27 cellular contexts compared by ENCODE assay signal in the genomic region with DNA sequence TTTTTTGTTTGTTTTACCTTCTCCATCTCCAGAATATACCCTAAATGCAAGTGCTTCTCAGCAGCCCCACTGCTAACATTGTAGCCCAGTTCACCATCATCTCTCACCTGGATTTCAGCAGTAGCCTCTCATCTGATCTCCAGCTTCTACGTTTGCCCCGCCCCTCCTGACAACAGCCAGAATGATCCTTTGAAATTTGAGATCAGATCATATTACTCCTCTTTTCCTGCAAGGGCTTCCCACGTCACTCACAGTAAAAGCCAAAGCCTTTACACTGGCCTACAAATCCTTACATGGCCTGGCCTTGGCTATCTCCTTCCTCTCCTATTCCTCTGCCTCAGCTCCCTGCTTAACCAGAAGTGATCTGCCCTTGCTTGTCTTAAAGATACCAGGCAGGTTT.
DNase-seq lines count a peak whose midpoint lies in the region; ATAC-seq and TF ChIP-seq lines count a peak whose summit lies in the region.
"Had no signal": no experiment of that assay in that cellular context is flagged by ENCODE, and none has a peak within 500 bp of the region (broad histone marks: within the 10 kb centered on the region; RNA-seq: fewer than 3 reads in every experiment).

No MANE protein-coding gene starts in this region.

- H3K27ac ChIP-seq in lower lobe of right lung = no peak overlapping the region
- H3K27ac ChIP-seq: body of pancreas, KMS-11 had no signal

- H3K36me3 ChIP-seq in H7 (replicated peaks; ENCODE audit: control insufficient read depth, insufficient read depth, low read length) (no peaks in the 10 kb centered on the region), lower lobe of right lung (no peaks in the 10 kb centered on the region)

- no peaks in the 10 kb centered on the region for H3K4me1 ChIP-seq in lower lobe of right lung
- H3K4me1 ChIP-seq: body of pancreas had no signal

- H3K27me3 ChIP-seq in H7 (ENCODE audit: control insufficient read depth, insufficient read depth, low read length) (no peaks in the 10 kb centered on the region), lower lobe of right lung (ENCODE audit: low read depth) (no peaks in the 10 kb centered on the region)
- H3K27me3 ChIP-seq: body of pancreas had no signal

- ATAC-seq in lower lobe of right lung = no peak
- ATAC-seq: activated naive CD8-positive, alpha-beta T cell treated with anti-CD3 and anti-CD28 coated beads, Interleukin-2, amount 50 U/mL, for 24 hours; body of pancreas; esophagus mucosa had no signal

- intact Hi-C loops in lower lobe of right lung (cut with DNase I) = no loop called here

- H3K9me3 ChIP-seq in lower lobe of right lung = no peaks in the 10 kb centered on the region
- H3K9me3 ChIP-seq: body of pancreas, SK-N-SH had no signal

- no peak for TF ChIP-seq CTCF in epithelial cell of esophagus (IDR thresholded peaks at IDR 0.05; ENCODE audit: insufficient read depth, low read depth, low read length, missing control alignments)
- no peak for TF ChIP-seq CTCF in lower lobe of right lung (IDR thresholded peaks at IDR 0.05)

- H3K4me3 ChIP-seq in epithelial cell of esophagus (ENCODE audit: low read length) (no peak overlapping the region), H7 (ENCODE audit: insufficient read depth, low read depth, low read length) (no peak overlapping the region), lower lobe of right lung (no peak overlapping the region)
- H3K4me3 ChIP-seq: body of pancreas, lung had no signal

- peak; percentile 39 for DNase-seq in DMS153 (lab: John Stamatoyannopoulos, UW)
- DNase-seq in HT-29 (ENCODE audit: low spot score) = peak; percentile 20
- DNase-seq in NCI-H69 (lab: John Stamatoyannopoulos, UW) = peak; percentile 26
- DNase-seq in epithelial cell of esophagus (ENCODE audit: low read depth) = peak; percentile 8
- no peak for DNase-seq in H7
- no peak for DNase-seq in stimulated activated CD4-positive, alpha-beta T cell treated with anti-CD3 and anti-CD28 coated beads, Interleukin-15, amount 100 ng/mL, for 24 hours
- no peak for DNase-seq in ecto neural progenitor cell (ENCODE audit: low spot score)
- DNase-seq in lower lobe of right lung = no peak
- DNase-seq: activated B cell treated with CpG ODN at 0.5 μM for 24 hours; activated CD4-positive, alpha-beta memory T cell treated with anti-CD3 and anti-CD28 coated beads, Interleukin-2, amount 10 ng/mL, durations not matched to agents 7 days and 5 days; activated effector memory CD4-positive, alpha-beta T cell treated with anti-CD3 and anti-CD28 coated beads, Interleukin-2, amount 50 U/mL, for 16 hours; activated naive CD8-positive, alpha-beta T cell treated with anti-CD3 and anti-CD28 coated beads, Interleukin-2, amount 50 U/mL, for 24 hours; activated T-cell treated with anti-CD3 and anti-CD28 coated beads for 4 hours; body of pancreas; DMS 273 treated with DMSO at 0.1 percent for 48 hours; effector CD8-positive, alpha-beta T cell; GF-D8; hypothalamus; NCI-H1092; nucleus accumbens; SK-N-SH; small intestine; stimulated activated CD4-positive, alpha-beta T cell treated with anti-CD3 and anti-CD28 coated beads, Interleukin-2, amount 100 ng/mL, for 48 hours; stimulated activated naive CD4-positive, alpha-beta T cell treated with Interleukin-2 at 50 U/mL for 16 hours had no signal

Comparison
In these comparisons a context has a peak if more than half of its experiments do, and no peak if none do; other contexts are left out.
1. DNase-seq: peak in DMS153 (single experiment), HT-29 (single experiment), NCI-H69 (single experiment) and epithelial cell of esophagus (single experiment); none in H7 (single experiment), stimulated activated CD4-positive, alpha-beta T cell treated with anti-CD3 and anti-CD28 coated beads, Interleukin-15, amount 100 ng/mL, for 24 hours (single experiment), ecto neural progenitor cell (single experiment) and lower lobe of right lung (single experiment).